18 cellular contexts compared by ENCODE assay signal in the genomic region with DNA sequence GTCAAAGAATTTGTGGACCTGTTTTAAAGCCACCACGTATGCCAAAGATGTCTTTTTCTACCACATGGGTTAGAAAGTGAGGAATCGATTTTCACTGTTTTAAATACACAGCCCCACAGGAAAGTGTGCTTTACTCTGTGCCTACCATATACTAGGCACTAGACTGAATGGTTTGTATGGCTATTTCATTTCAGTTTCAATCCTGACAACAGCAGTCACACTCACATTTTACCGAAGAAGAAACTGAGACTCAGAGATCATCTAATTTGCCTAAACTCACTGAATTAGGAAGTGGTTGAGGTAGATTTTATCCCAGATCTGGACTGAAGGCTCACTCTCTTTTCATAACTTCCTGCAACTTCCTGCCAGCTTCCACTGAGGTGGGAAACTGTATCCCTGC.
DNase-seq lines count a peak whose midpoint lies in the region; ATAC-seq, FAIRE-seq and TF ChIP-seq lines count a peak whose summit lies in the region.
"Had no signal": no experiment of that assay in that cellular context is flagged by ENCODE, and none has a peak within 500 bp of the region (broad histone marks: within the 10 kb centered on the region; RNA-seq: fewer than 3 reads in every experiment).

No MANE protein-coding gene starts in this region.

- TF ChIP-seq RAD21 in GM12878 (IDR thresholded peaks at IDR 0.05; ENCODE audit: insufficient read depth, low read depth, low read length), result no peak

- CTCF ChIA-PET in GM12878 (lab: Yijun Ruan, JAX), result no interaction called here

- WGBS in GM12878 (ENCODE audit: insufficient coverage, insufficient replicate concordance, low lambda C conversion rate, missing lambda C conversion rate), result 6% methylated on average over 3 of the region's 3 CpGs

- intact Hi-C loops in GM12878 (cut with micrococcal nuclease; ENCODE audit: unreplicated experiment) (no loop called here), head of caudate nucleus (cut with DNase I) (no loop called here), posterior vena cava (cut with DNase I) (no loop called here)

- H2AFZ ChIP-seq in GM12878 (ENCODE audit: control insufficient read depth, low read depth, low read length), result no peak overlapping the region

- no TSS peak for BruUV-seq in GM12878 (replicated peaks; lab: Mats Ljungman, UMichigan)

- TF ChIP-seq CTCF in GM12878 (IDR thresholded peaks at IDR 0.05 in 2 of 3, conservative IDR thresholded peaks at IDR 0.05 in 1 of 3; ENCODE audit: control insufficient read depth in 2 of 3, extremely low read depth in 1 of 3, insufficient read depth in 1 of 3, low read depth in 3 of 3, low read length in 3 of 3), result no peak

- no peaks in the 10 kb centered on the region for H3K79me2 ChIP-seq in GM12878 (ENCODE audit: control insufficient read depth, insufficient read depth, low read length)

- no peaks in the 10 kb centered on the region for H4K20me1 ChIP-seq in GM12878 (ENCODE audit: control insufficient read depth, insufficient read depth)

- H3K4me1 ChIP-seq in GM12878 (ENCODE audit: control insufficient read depth, insufficient read depth, low read length), result peaks cover 7% of the 10 kb centered on the region; the same call in 1 of the 2 replicates
- H3K4me1 ChIP-seq: testis had no signal

- in situ Hi-C loops in GM12878 (cut with MboI), result no loop called here

- no peak overlapping the region for H3K9ac ChIP-seq in GM12878 (ENCODE audit: control insufficient read depth, insufficient read depth, low read length)

- SMC1A ChIA-PET in GM12878 (lab: Charles Lee; ENCODE audit: uncharacterized antibody, unreplicated experiment), result interaction anchor here (0.7 to 1.0 kb wide), 2 partner anchors 9 to 17 kb away, joined by 3 read pairs; no protein-coding TSS in a partner anchor

- DNase-seq in GM19239 (ENCODE audit: insufficient read length, low spot score), result peak; percentile 29
- no peak for DNase-seq in GM12878 (ENCODE audit: low read depth, low spot score)
- DNase-seq in head of caudate nucleus, result no peak
- no peak for DNase-seq in Ammon's horn (ENCODE audit: low spot score)
- no peak for DNase-seq in activated CD4-positive, alpha-beta T cell treated with anti-CD3 and anti-CD28 coated beads for 1 hour
- no peak for DNase-seq in posterior vena cava (ENCODE audit: low spot score)
- DNase-seq: activated CD4-positive, alpha-beta T cell treated with anti-CD3 and anti-CD28 coated beads for 48 hours; amygdala; CD8-positive, alpha-beta memory T cell; erythroblast; KG1; left cardiac atrium; NCI-H1694; T-helper 2 cell had no signal

- H3K27ac ChIP-seq in GM12878 (ENCODE audit: control insufficient read depth, insufficient read depth), result no peak overlapping the region

- 0 out of 4 replicates have a peak, but pooled peaks of 1 of the 2 experiments have one; percentile 13 for TF ChIP-seq EP300 in GM12878 (IDR thresholded peaks at IDR 0.05; ENCODE audit: borderline replicate concordance in 1 of 2, control insufficient read depth in 1 of 2, low read depth in 2 of 2, low read length in 2 of 2)

- no peak overlapping the region for H3K4me3 ChIP-seq in GM12878
- H3K4me3 ChIP-seq: testis had no signal

- H3K4me2 ChIP-seq in GM12878 (ENCODE audit: control insufficient read depth, insufficient read depth), result peak overlapping the region; percentile 38; the same call in 1 of the 2 replicates

- H3K36me3 ChIP-seq in GM12878 (ENCODE audit: control insufficient read depth in 2 of 2, insufficient read depth in 2 of 2, low read length in 1 of 2), result no peaks in the 10 kb centered on the region

- H3K27me3 ChIP-seq in GM12878 (replicated peaks in 1 of 2; ENCODE audit: control insufficient read depth in 2 of 2, insufficient read depth in 2 of 2, low read length in 1 of 2), result no peaks in the 10 kb centered on the region
- H3K27me3 ChIP-seq: testis had no signal

- ATAC-seq in GM21723 (IDR thresholded peaks at IDR 0.05; ENCODE audit: unreplicated experiment) (peak; percentile 73), HG03064 (IDR thresholded peaks at IDR 0.05; ENCODE audit: low read depth, unreplicated experiment) (peak; percentile 44), GM12878 (peak; percentile 86)
- ATAC-seq: left cardiac atrium had no signal

- no peaks in the 10 kb centered on the region; the same call in 2 of the 3 replicates for H3K9me3 ChIP-seq in GM12878 (replicated peaks; ENCODE audit: control insufficient read depth, insufficient read depth, low read length)
- H3K9me3 ChIP-seq: testis had no signal

- TF ChIP-seq POLR2A in GM12878 (IDR thresholded peaks at IDR 0.05; ENCODE audit: low read depth, low read length), result no peak

- RAD21 ChIA-PET in GM12878 (lab: Charles Lee; ENCODE audit: unreplicated experiment), result no interaction called here

- POLR2A ChIA-PET in GM12878 (lab: Charles Lee), result no interaction called here

- peak; percentile 87 for FAIRE-seq in GM19239 (lab: Jason Lieb, UNC)
- FAIRE-seq in GM12878 (lab: Jason Lieb, UNC), result peak; percentile 59
- FAIRE-seq: colon had no signal

TF ChIP-seq in GM12878, 131 proteins besides CTCF, POLR2A, EP300 and RAD21:
- TF ChIP-seq RUNX3 (IDR thresholded peaks at IDR 0.05; ENCODE audit: low read length) (no peak), IKZF2 (IDR thresholded peaks at IDR 0.05) (peak; percentile 17 to 38; a peak in 3 of 4 replicates), MTA2 (IDR thresholded peaks at IDR 0.05; ENCODE audit: low read depth) (0 out of 2 replicates have a peak, but pooled peaks have one; percentile 9)
- TF ChIP-seq, protein P1, sequence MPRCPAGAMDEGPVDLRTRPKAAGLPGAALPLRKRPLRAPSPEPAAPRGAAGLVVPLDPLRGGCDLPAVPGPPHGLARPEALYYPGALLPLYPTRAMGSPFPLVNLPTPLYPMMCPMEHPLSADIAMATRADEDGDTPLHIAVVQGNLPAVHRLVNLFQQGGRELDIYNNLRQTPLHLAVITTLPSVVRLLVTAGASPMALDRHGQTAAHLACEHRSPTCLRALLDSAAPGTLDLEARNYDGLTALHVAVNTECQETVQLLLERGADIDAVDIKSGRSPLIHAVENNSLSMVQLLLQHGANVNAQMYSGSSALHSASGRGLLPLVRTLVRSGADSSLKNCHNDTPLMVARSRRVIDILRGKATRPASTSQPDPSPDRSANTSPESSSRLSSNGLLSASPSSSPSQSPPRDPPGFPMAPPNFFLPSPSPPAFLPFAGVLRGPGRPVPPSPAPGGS (IDR thresholded peaks at IDR 0.05; ENCODE audit: borderline replicate concordance, insufficient read depth, low read depth, low read length, poor library complexity, severe bottlenecking), result no peak
